ENCODE assay signal across 24 cellular contexts in genomic region chr5:9863486-9863885, GRCh38.
"Had no signal": no experiment of that assay in that cellular context is flagged by ENCODE, and none has a peak within 500 bp of the region (broad histone marks: within the 10 kb centered on the region; RNA-seq: fewer than 3 reads in every experiment).

No MANE protein-coding gene starts in this region.

- ATAC-seq: effector memory CD8-positive, alpha-beta T cell; esophagus mucosa; foreskin keratinocyte; gastroesophageal sphincter; heart left ventricle; left cardiac atrium; left lung; left ventricle myocardium superior; mucosa of descending colon had no signal

- H3K4me1 ChIP-seq: colonic mucosa, foreskin keratinocyte, gastroesophageal sphincter, heart left ventricle, left lung had no signal

- H3K4me3 ChIP-seq: colonic mucosa, gastroesophageal sphincter, heart left ventricle, hepatocyte, left lung, lung, mucosa of descending colon had no signal

- H3K27me3 ChIP-seq: colonic mucosa, gastroesophageal sphincter, heart left ventricle, hepatocyte, left lung had no signal

- DNase-seq: colonic mucosa; cortex of kidney; effector CD8-positive, alpha-beta T cell; effector memory CD8-positive, alpha-beta T cell; endodermal cell; erythroblast; foreskin keratinocyte; heart left ventricle; hypothalamus; immature natural killer cell; islet precursor cell; kidney; kidney glomerular epithelial cell; left cardiac atrium; left lung; left ventricle myocardium superior; mammary epithelial cell; mucosa of descending colon; naive B cell had no signal

- H3K27ac ChIP-seq: colonic mucosa, epithelial cell of prostate, foreskin keratinocyte, gastroesophageal sphincter, heart left ventricle, hepatocyte, left lung had no signal

- H3K36me3 ChIP-seq: colonic mucosa, gastroesophageal sphincter, heart left ventricle, left lung had no signal
